Comparison of ENCODE assay signal across 1 cellular context in the genomic region with DNA sequence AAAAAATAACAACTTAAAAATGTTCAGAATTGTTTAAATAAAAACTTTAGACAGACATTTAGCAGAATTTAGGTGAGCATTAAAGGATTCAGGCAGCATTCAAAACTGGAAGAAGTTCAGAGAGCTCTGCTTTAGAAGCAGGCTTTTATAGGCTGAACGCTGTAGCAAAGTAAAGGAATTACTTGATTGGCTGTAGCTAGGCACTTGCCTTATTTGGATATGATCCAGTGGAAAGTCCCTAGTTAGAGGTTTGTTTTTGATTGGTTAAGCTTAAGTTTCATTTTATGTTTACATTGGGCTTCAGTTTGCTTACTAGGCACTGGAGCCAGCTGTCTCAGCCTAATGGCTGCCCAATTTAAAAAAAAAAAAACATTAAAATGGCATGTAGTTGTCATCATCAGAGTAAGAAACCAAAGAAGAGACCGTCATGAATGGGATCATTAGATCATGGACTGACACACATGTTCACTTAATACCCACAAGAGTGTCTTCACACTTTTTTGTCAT.
A peak's percentile ranks its signal among the peaks of the same experiment; 100 is the strongest.
TF ChIP-seq lines count a peak whose summit lies in the region.

No MANE protein-coding gene starts in this region.

TF ChIP-seq in HepG2, 621 proteins besides CTCF, POLR2A, EP300 and RAD21 (continued from another document and continues in another):
- TF ChIP-seq, protein P1, sequence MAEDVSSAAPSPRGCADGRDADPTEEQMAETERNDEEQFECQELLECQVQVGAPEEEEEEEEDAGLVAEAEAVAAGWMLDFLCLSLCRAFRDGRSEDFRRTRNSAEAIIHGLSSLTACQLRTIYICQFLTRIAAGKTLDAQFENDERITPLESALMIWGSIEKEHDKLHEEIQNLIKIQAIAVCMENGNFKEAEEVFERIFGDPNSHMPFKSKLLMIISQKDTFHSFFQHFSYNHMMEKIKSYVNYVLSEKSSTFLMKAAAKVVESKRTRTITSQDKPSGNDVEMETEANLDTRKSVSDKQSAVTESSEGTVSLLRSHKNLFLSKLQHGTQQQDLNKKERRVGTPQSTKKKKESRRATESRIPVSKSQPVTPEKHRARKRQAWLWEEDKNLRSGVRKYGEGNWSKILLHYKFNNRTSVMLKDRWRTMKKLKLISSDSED (CRISPR knock-in tag; IDR thresholded peaks at IDR 0.05), result no peak
- TF ChIP-seq FOSL2 (CRISPR knock-in tag; IDR thresholded peaks at IDR 0.05) (no peak), TBP (CRISPR knock-in tag; IDR thresholded peaks at IDR 0.05) (no peak), DNMT3B (CRISPR knock-in tag; conservative IDR thresholded peaks at IDR 0.05) (no peak), CAMTA2 (CRISPR knock-in tag; IDR thresholded peaks at IDR 0.05; ENCODE audit: borderline replicate concordance) (no peak), RXRB (CRISPR knock-in tag; IDR thresholded peaks at IDR 0.05; ENCODE audit: borderline replicate concordance) (peak; percentile 57; the same call in 1 of the 2 replicates), ZNF292 (CRISPR knock-in tag; IDR thresholded peaks at IDR 0.05; ENCODE audit: borderline replicate concordance, low read depth) (no peak), KDM5A (IDR thresholded peaks at IDR 0.05; ENCODE audit: borderline replicate concordance, low read length) (no peak), ZMYM2 (CRISPR knock-in tag; IDR thresholded peaks at IDR 0.05) (no peak), ZFP36L1 (CRISPR knock-in tag; IDR thresholded peaks at IDR 0.05) (no peak), AGO1 (IDR thresholded peaks at IDR 0.05; ENCODE audit: low read depth, low read length, poor library complexity, severe bottlenecking) (no peak), HNRNPUL1 (IDR thresholded peaks at IDR 0.05; ENCODE audit: low read depth, low read length) (no peak), MEIS2 (CRISPR knock-in tag; IDR thresholded peaks at IDR 0.05) (no peak), ZNF121 (CRISPR knock-in tag; IDR thresholded peaks at IDR 0.05) (no peak), MYNN (CRISPR knock-in tag; IDR thresholded peaks at IDR 0.05; ENCODE audit: low read depth) (no peak), ZNF589 (CRISPR knock-in tag; conservative IDR thresholded peaks at IDR 0.05) (no peak), NPAS2 (CRISPR knock-in tag; IDR thresholded peaks at IDR 0.05; ENCODE audit: borderline replicate concordance) (no peak), ZFP41 (CRISPR knock-in tag; IDR thresholded peaks at IDR 0.05; ENCODE audit: borderline replicate concordance) (no peak), HMG20A (CRISPR knock-in tag; IDR thresholded peaks at IDR 0.05; ENCODE audit: borderline replicate concordance) (0 out of 2 replicates have a peak, but pooled peaks have one; percentile 17), EZH2 (conservative IDR thresholded peaks at IDR 0.05; ENCODE audit: low read depth, low read length) (no peak), RBM22 (optimal IDR thresholded peaks at IDR 0.05; ENCODE audit: low read length) (no peak), NFYC (CRISPR knock-in tag; IDR thresholded peaks at IDR 0.05) (peak; percentile 79), ZNF747 (CRISPR knock-in tag; IDR thresholded peaks at IDR 0.05; ENCODE audit: borderline replicate concordance) (no peak), CEBPG (CRISPR knock-in tag; IDR thresholded peaks at IDR 0.05) (no peak; the same call in 1 of the 2 replicates), ZNF598 (CRISPR knock-in tag; IDR thresholded peaks at IDR 0.05; ENCODE audit: borderline replicate concordance) (no peak), ZBTB1 (CRISPR knock-in tag; IDR thresholded peaks at IDR 0.05; ENCODE audit: borderline replicate concordance) (no peak), KDM6A (CRISPR knock-in tag; IDR thresholded peaks at IDR 0.05; ENCODE audit: low read depth) (no peak), ARNT (IDR thresholded peaks at IDR 0.05) (no peak), KAT8 (CRISPR knock-in tag; IDR thresholded peaks at IDR 0.05) (peak; percentile 66), PHF21A (CRISPR knock-in tag; IDR thresholded peaks at IDR 0.05) (0 out of 2 replicates have a peak, but pooled peaks have one; percentile 37), ZNF724P (CRISPR knock-in tag; IDR thresholded peaks at IDR 0.05; ENCODE audit: borderline replicate concordance) (no peak), ZNF562 (CRISPR knock-in tag; IDR thresholded peaks at IDR 0.05; ENCODE audit: borderline replicate concordance) (no peak), SP5 (CRISPR knock-in tag; IDR thresholded peaks at IDR 0.05; ENCODE audit: borderline replicate concordance, low read depth) (no peak), ZBTB38 (CRISPR knock-in tag; IDR thresholded peaks at IDR 0.05) (no peak), ZBTB3 (CRISPR knock-in tag; IDR thresholded peaks at IDR 0.05; ENCODE audit: borderline replicate concordance, low read depth) (no peak), ZNF354B (CRISPR knock-in tag; IDR thresholded peaks at IDR 0.05) (no peak), NFKBIZ (CRISPR knock-in tag; IDR thresholded peaks at IDR 0.05) (peak; percentile 44; the same call in 1 of the 2 replicates), PCBP2 (optimal IDR thresholded peaks at IDR 0.05; ENCODE audit: low read depth, low read length, poor library complexity, severe bottlenecking) (no peak), TBX3 (IDR thresholded peaks at IDR 0.05; ENCODE audit: borderline replicate concordance) (no peak)
- TF ChIP-seq, protein P2, sequence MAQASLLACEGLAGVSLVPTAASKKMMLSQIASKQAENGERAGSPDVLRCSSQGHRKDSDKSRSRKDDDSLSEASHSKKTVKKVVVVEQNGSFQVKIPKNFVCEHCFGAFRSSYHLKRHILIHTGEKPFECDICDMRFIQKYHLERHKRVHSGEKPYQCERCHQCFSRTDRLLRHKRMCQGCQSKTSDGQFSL (CRISPR knock-in tag; IDR thresholded peaks at IDR 0.05), result no peak
- TF ChIP-seq, protein P3, sequence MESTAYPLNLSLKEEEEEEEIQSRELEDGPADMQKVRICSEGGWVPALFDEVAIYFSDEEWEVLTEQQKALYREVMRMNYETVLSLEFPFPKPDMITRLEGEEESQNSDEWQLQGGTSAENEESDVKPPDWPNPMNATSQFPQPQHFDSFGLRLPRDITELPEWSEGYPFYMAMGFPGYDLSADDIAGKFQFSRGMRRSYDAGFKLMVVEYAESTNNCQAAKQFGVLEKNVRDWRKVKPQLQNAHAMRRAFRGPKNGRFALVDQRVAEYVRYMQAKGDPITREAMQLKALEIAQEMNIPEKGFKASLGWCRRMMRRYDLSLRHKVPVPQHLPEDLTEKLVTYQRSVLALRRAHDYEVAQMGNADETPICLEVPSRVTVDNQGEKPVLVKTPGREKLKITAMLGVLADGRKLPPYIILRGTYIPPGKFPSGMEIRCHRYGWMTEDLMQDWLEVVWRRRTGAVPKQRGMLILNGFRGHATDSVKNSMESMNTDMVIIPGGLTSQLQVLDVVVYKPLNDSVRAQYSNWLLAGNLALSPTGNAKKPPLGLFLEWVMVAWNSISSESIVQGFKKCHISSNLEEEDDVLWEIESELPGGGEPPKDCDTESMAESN (CRISPR knock-in tag; conservative IDR thresholded peaks at IDR 0.05), result no peak
- TF ChIP-seq, protein P4, sequence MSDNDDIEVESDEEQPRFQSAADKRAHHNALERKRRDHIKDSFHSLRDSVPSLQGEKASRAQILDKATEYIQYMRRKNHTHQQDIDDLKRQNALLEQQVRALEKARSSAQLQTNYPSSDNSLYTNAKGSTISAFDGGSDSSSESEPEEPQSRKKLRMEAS (IDR thresholded peaks at IDR 0.05), result no peak
- TF ChIP-seq, protein P5, sequence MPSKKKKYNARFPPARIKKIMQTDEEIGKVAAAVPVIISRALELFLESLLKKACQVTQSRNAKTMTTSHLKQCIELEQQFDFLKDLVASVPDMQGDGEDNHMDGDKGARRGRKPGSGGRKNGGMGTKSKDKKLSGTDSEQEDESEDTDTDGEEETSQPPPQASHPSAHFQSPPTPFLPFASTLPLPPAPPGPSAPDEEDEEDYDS (CRISPR knock-in tag; IDR thresholded peaks at IDR 0.05), result peak; percentile 96
- TF ChIP-seq, protein P6, sequence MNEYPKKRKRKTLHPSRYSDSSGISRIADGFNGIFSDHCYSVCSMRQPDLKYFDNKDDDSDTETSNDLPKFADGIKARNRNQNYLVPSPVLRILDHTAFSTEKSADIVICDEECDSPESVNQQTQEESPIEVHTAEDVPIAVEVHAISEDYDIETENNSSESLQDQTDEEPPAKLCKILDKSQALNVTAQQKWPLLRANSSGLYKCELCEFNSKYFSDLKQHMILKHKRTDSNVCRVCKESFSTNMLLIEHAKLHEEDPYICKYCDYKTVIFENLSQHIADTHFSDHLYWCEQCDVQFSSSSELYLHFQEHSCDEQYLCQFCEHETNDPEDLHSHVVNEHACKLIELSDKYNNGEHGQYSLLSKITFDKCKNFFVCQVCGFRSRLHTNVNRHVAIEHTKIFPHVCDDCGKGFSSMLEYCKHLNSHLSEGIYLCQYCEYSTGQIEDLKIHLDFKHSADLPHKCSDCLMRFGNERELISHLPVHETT (CRISPR knock-in tag; conservative IDR thresholded peaks at IDR 0.05), result no peak
- TF ChIP-seq, protein P7, sequence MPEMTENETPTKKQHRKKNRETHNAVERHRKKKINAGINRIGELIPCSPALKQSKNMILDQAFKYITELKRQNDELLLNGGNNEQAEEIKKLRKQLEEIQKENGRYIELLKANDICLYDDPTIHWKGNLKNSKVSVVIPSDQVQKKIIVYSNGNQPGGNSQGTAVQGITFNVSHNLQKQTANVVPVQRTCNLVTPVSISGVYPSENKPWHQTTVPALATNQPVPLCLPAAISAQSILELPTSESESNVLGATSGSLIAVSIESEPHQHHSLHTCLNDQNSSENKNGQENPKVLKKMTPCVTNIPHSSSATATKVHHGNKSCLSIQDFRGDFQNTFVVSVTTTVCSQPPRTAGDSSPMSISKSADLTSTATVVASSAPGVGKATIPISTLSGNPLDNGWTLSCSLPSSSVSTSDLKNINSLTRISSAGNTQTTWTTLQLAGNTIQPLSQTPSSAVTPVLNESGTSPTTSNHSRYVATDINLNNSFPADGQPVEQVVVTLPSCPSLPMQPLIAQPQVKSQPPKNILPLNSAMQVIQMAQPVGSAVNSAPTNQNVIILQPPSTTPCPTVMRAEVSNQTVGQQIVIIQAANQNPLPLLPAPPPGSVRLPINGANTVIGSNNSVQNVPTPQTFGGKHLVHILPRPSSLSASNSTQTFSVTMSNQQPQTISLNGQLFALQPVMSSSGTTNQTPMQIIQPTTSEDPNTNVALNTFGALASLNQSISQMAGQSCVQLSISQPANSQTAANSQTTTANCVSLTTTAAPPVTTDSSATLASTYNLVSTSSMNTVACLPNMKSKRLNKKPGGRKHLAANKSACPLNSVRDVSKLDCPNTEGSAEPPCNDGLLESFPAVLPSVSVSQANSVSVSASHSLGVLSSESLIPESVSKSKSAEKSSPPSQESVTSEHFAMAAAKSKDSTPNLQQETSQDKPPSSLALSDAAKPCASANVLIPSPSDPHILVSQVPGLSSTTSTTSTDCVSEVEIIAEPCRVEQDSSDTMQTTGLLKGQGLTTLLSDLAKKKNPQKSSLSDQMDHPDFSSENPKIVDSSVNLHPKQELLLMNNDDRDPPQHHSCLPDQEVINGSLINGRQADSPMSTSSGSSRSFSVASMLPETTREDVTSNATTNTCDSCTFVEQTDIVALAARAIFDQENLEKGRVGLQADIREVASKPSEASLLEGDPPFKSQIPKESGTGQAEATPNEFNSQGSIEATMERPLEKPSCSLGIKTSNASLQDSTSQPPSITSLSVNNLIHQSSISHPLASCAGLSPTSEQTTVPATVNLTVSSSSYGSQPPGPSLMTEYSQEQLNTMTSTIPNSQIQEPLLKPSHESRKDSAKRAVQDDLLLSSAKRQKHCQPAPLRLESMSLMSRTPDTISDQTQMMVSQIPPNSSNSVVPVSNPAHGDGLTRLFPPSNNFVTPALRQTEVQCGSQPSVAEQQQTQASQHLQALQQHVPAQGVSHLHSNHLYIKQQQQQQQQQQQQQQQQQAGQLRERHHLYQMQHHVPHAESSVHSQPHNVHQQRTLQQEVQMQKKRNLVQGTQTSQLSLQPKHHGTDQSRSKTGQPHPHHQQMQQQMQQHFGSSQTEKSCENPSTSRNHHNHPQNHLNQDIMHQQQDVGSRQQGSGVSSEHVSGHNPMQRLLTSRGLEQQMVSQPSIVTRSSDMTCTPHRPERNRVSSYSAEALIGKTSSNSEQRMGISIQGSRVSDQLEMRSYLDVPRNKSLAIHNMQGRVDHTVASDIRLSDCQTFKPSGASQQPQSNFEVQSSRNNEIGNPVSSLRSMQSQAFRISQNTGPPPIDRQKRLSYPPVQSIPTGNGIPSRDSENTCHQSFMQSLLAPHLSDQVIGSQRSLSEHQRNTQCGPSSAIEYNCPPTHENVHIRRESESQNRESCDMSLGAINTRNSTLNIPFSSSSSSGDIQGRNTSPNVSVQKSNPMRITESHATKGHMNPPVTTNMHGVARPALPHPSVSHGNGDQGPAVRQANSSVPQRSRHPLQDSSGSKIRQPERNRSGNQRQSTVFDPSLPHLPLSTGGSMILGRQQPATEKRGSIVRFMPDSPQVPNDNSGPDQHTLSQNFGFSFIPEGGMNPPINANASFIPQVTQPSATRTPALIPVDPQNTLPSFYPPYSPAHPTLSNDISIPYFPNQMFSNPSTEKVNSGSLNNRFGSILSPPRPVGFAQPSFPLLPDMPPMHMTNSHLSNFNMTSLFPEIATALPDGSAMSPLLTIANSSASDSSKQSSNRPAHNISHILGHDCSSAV (CRISPR knock-in tag; IDR thresholded peaks at IDR 0.05; ENCODE audit: borderline replicate concordance), result no peak
- TF ChIP-seq, protein P8, sequence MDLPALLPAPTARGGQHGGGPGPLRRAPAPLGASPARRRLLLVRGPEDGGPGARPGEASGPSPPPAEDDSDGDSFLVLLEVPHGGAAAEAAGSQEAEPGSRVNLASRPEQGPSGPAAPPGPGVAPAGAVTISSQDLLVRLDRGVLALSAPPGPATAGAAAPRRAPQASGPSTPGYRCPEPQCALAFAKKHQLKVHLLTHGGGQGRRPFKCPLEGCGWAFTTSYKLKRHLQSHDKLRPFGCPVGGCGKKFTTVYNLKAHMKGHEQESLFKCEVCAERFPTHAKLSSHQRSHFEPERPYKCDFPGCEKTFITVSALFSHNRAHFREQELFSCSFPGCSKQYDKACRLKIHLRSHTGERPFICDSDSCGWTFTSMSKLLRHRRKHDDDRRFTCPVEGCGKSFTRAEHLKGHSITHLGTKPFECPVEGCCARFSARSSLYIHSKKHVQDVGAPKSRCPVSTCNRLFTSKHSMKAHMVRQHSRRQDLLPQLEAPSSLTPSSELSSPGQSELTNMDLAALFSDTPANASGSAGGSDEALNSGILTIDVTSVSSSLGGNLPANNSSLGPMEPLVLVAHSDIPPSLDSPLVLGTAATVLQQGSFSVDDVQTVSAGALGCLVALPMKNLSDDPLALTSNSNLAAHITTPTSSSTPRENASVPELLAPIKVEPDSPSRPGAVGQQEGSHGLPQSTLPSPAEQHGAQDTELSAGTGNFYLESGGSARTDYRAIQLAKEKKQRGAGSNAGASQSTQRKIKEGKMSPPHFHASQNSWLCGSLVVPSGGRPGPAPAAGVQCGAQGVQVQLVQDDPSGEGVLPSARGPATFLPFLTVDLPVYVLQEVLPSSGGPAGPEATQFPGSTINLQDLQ (CRISPR knock-in tag; IDR thresholded peaks at IDR 0.05), result no peak
- TF ChIP-seq, protein P9, sequence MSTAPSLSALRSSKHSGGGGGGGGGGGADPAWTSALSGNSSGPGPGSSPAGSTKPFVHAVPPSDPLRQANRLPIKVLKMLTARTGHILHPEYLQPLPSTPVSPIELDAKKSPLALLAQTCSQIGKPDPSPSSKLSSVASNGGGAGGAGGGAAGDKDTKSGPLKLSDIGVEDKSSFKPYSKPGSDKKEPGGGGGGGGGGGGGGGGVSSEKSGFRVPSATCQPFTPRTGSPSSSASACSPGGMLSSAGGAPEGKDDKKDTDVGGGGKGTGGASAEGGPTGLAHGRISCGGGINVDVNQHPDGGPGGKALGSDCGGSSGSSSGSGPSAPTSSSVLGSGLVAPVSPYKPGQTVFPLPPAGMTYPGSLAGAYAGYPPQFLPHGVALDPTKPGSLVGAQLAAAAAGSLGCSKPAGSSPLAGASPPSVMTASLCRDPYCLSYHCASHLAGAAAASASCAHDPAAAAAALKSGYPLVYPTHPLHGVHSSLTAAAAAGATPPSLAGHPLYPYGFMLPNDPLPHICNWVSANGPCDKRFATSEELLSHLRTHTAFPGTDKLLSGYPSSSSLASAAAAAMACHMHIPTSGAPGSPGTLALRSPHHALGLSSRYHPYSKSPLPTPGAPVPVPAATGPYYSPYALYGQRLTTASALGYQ (CRISPR knock-in tag; IDR thresholded peaks at IDR 0.05), result no peak
